In the genomic region with DNA sequence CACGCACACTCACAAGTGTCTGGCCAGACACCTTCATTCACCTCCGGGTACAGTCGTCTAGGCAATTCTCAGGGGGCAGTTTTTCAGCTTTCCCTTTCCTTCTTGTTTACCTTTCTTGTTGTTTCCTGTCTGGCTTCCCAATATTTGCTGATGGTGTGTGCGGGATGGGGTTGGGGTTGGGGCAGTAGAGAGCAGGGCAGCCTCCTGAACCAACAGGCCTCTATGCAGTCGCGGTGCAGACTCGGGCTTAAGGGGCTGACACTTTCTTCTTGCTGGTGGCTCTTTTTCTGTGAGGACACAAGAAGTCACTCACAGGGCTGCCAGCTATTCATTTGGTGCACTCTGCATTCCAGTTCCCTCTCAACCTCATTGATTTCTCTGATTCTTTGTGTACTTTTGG, we compare ENCODE assay signal across 1 cellular context.
TF ChIP-seq lines count a peak whose summit lies in the region.

No MANE protein-coding gene starts in this region.

TF ChIP-seq in GM23338, 12 proteins besides CTCF, POLR2A, EP300 and RAD21 (continued from another document):
- TF ChIP-seq, protein P1, sequence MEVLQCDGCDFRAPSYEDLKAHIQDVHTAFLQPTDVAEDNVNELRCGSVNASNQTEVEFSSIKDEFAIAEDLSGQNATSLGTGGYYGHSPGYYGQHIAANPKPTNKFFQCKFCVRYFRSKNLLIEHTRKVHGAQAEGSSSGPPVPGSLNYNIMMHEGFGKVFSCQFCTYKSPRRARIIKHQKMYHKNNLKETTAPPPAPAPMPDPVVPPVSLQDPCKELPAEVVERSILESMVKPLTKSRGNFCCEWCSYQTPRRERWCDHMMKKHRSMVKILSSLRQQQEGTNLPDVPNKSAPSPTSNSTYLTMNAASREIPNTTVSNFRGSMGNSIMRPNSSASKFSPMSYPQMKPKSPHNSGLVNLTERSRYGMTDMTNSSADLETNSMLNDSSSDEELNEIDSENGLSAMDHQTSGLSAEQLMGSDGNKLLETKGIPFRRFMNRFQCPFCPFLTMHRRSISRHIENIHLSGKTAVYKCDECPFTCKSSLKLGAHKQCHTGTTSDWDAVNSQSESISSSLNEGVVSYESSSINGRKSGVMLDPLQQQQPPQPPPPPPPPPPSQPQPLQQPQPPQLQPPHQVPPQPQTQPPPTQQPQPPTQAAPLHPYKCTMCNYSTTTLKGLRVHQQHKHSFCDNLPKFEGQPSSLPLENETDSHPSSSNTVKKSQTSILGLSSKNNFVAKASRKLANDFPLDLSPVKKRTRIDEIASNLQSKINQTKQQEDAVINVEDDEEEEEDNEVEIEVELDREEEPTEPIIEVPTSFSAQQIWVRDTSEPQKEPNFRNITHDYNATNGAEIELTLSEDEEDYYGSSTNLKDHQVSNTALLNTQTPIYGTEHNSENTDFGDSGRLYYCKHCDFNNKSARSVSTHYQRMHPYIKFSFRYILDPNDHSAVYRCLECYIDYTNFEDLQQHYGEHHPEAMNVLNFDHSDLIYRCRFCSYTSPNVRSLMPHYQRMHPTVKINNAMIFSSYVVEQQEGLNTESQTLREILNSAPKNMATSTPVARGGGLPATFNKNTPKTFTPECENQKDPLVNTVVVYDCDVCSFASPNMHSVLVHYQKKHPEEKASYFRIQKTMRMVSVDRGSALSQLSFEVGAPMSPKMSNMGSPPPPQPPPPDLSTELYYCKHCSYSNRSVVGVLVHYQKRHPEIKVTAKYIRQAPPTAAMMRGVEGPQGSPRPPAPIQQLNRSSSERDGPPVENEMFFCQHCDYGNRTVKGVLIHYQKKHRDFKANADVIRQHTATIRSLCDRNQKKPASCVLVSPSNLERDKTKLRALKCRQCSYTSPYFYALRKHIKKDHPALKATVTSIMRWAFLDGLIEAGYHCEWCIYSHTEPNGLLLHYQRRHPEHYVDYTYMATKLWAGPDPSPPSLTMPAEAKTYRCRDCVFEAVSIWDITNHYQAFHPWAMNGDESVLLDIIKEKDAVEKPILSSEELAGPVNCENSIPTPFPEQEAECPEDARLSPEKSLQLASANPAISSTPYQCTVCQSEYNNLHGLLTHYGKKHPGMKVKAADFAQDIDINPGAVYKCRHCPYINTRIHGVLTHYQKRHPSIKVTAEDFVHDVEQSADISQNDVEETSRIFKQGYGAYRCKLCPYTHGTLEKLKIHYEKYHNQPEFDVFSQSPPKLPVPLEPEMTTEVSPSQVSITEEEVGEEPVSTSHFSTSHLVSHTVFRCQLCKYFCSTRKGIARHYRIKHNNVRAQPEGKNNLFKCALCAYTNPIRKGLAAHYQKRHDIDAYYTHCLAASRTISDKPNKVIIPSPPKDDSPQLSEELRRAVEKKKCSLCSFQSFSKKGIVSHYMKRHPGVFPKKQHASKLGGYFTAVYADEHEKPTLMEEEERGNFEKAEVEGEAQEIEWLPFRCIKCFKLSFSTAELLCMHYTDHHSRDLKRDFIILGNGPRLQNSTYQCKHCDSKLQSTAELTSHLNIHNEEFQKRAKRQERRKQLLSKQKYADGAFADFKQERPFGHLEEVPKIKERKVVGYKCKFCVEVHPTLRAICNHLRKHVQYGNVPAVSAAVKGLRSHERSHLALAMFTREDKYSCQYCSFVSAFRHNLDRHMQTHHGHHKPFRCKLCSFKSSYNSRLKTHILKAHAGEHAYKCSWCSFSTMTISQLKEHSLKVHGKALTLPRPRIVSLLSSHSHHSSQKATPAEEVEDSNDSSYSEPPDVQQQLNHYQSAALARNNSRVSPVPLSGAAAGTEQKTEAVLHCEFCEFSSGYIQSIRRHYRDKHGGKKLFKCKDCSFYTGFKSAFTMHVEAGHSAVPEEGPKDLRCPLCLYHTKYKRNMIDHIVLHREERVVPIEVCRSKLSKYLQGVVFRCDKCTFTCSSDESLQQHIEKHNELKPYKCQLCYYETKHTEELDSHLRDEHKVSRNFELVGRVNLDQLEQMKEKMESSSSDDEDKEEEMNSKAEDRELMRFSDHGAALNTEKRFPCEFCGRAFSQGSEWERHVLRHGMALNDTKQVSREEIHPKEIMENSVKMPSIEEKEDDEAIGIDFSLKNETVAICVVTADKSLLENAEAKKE (CRISPR knock-in tag; IDR thresholded peaks at IDR 0.05), result no peak
- TF ChIP-seq EZH2phosphoT487 (IDR thresholded peaks at IDR 0.05; ENCODE audit: unreplicated experiment), result no peak
